Comparison of ENCODE assay signal across 9 cellular contexts in the genomic region with DNA sequence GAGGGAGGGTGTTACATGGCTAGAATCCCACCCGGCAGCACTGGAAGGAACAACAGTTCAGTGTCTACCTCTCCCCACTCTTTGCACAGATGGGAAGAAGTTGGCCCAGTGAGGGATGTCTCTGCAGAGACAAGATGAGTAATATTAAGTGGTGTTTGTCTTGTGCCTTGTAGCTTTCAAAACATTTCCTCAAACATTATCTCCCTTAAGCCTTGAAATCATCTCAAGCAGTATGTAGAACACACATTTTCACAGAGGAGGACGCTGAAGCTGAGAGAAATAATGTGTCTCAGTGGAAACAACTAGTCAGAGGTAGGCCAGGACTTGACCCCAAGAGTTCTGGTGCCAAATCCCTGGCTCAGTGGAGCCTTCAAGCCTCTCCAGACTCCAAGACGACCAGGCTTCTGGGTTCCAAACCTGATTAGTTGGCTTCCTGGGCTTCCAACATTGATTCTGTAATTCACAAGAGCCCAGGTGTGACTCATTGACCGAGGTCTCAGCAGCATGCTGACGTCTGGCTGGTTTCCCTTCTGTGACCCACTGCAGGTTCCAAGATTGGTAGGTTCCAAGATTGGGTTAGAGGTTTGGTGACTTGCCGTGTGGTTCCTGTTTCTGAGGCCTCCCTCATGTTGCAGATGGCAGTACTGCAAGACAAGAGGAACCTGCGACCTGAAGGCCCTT. TPM values are rescaled to one million over a fixed set of nuclear protein-coding genes. Genes with fewer than 3 reads are reported as not detected.
A peak's percentile ranks its signal among the peaks of the same experiment; 100 is the strongest.
DNase-seq lines count a peak whose midpoint lies in the region; ATAC-seq lines count a peak whose summit lies in the region.
"Had no signal": no experiment of that assay in that cellular context is flagged by ENCODE, and none has a peak within 500 bp of the region (broad histone marks: within the 10 kb centered on the region; RNA-seq: fewer than 3 reads in every experiment).

No MANE protein-coding gene starts in this region.

- no peaks in the 10 kb centered on the region for H3K36me3 Mint-ChIP-seq in T-helper 2 cell treated with Interferon-gamma antibody and Interleukin-4, amounts not matched to agents 5 μg/mL and 100 μg/mL, for 36 hours (ENCODE audit: low read depth)

- H3K27me3 Mint-ChIP-seq in T-helper 2 cell treated with Interferon-gamma antibody and Interleukin-4, amounts not matched to agents 5 μg/mL and 100 μg/mL, for 36 hours (ENCODE audit: low read depth) = no peaks in the 10 kb centered on the region

- no peaks in the 10 kb centered on the region for H3K4me1 Mint-ChIP-seq in T-helper 2 cell treated with Interferon-gamma antibody and Interleukin-4, amounts not matched to agents 5 μg/mL and 100 μg/mL, for 36 hours (ENCODE audit: low read depth)

- no peak overlapping the region for H3K4me3 Mint-ChIP-seq in T-helper 2 cell treated with Interferon-gamma antibody and Interleukin-4, amounts not matched to agents 5 μg/mL and 100 μg/mL, for 36 hours

- peak in 2 of 3 donors; percentile 1 to 2 for DNase-seq in stimulated activated CD4-positive, alpha-beta T cell treated with anti-CD3 and anti-CD28 coated beads, TNF-alpha, amount 100 ng/mL, for 48 hours (ENCODE audit: low read depth in 3 of 3)
- no peak for DNase-seq in stimulated activated CD4-positive, alpha-beta T cell treated with anti-CD3 and anti-CD28 coated beads, Interleukin-12 subunit alpha, Interleukin-12 subunit beta, amount 100 ng/mL, for 4 hours
- peak; percentile 6 for DNase-seq in T-helper 2 cell treated with Interferon-gamma antibody and Interleukin-4, amounts not matched to agents 5 μg/mL and 100 μg/mL, for 36 hours (ENCODE audit: low spot score)
- no peak for DNase-seq in Right ventricle myocardium superior
- DNase-seq: trophoblast cell had no signal

- intact Hi-C loops in Right ventricle myocardium superior (cut with DNase I) = no loop called here

- H3K9me3 Mint-ChIP-seq in T-helper 2 cell treated with Interferon-gamma antibody and Interleukin-4, amounts not matched to agents 5 μg/mL and 100 μg/mL, for 36 hours = no peaks in the 10 kb centered on the region

- ATAC-seq in Right ventricle myocardium superior (ENCODE audit: poor library complexity) = peak; percentile 48
- ATAC-seq in HG03108 (IDR thresholded peaks at IDR 0.05; ENCODE audit: unreplicated experiment) = no peak
- ATAC-seq in GM18907 (IDR thresholded peaks at IDR 0.05; ENCODE audit: unreplicated experiment) = no peak
- no peak for ATAC-seq in HG03520 (IDR thresholded peaks at IDR 0.05; ENCODE audit: unreplicated experiment)
- no peak for ATAC-seq in HG02642 (IDR thresholded peaks at IDR 0.05; ENCODE audit: poor library complexity, unreplicated experiment)

- no peak overlapping the region for H3K27ac Mint-ChIP-seq in T-helper 2 cell treated with Interferon-gamma antibody and Interleukin-4, amounts not matched to agents 5 μg/mL and 100 μg/mL, for 36 hours

RNA-seq across cellular contexts. Expression of gene RNF112, which starts 7.4 kb away (rescaled TPM):
- 2.2 TPM for total RNA-seq in Right ventricle myocardium superior

RNA-seq across cellular contexts. Expression of gene MFAP4, which starts 31.5 kb away (rescaled TPM):
- 42.9 TPM for total RNA-seq in Right ventricle myocardium superior

RNA-seq across cellular contexts. Expression of gene MAPK7, which starts 40.2 kb away (rescaled TPM):
- total RNA-seq in Right ventricle myocardium superior = 13.9 TPM

RNA-seq across cellular contexts. Expression of gene B9D1, which starts 55.9 kb away (rescaled TPM):
- 6.8 TPM for total RNA-seq in Right ventricle myocardium superior

Comparison
In these comparisons a context has a peak if more than half of its experiments do, and no peak if none do; other contexts are left out.
1. DNase-seq: peak in stimulated activated CD4-positive, alpha-beta T cell treated with anti-CD3 and anti-CD28 coated beads, TNF-alpha, amount 100 ng/mL, for 48 hours (2 of 3) and T-helper 2 cell treated with Interferon-gamma antibody and Interleukin-4, amounts not matched to agents 5 μg/mL and 100 μg/mL, for 36 hours (single experiment); none in stimulated activated CD4-positive, alpha-beta T cell treated with anti-CD3 and anti-CD28 coated beads, Interleukin-12 subunit alpha, Interleukin-12 subunit beta, amount 100 ng/mL, for 4 hours (single experiment) and Right ventricle myocardium superior (single experiment).